In the genomic region with DNA sequence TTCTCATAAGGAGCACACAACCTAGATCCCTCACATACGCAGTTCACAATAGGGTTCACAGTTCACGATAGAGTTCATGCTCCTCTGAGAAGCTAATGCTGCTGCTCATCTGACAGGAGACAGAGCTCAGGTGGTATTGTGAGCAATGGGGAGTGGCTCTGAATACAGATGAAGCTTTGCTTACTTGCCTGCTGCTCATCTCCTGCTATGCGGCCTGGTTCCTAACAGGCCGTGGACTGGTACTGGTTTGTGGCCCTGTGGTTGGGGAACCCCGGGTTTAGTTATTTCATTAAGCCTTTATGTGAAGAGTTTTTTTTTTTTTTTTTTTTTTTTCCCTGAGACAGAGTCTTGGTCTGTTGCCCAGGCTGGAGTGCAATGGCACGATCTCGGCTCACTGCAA, we compare ENCODE assay signal across 12 cellular contexts. TPM values are rescaled to one million over a fixed set of nuclear protein-coding genes. Genes with fewer than 3 reads are reported as not detected.
DNase-seq lines count a peak whose midpoint lies in the region; ATAC-seq and TF ChIP-seq lines count a peak whose summit lies in the region.
"Had no signal": no experiment of that assay in that cellular context is flagged by ENCODE, and none has a peak within 500 bp of the region (broad histone marks: within the 10 kb centered on the region; RNA-seq: fewer than 3 reads in every experiment).

No MANE protein-coding gene starts in this region.

- no peak for TF ChIP-seq POLR2A in esophagus muscularis mucosa (IDR thresholded peaks at IDR 0.05; ENCODE audit: low read depth)

- no peaks in the 10 kb centered on the region for H3K9me3 Mint-ChIP-seq in activated naive CD8-positive, alpha-beta T cell treated with anti-CD3 and anti-CD28 coated beads for 36 hours
- H3K9me3 Mint-ChIP-seq in natural killer cell treated with Interleukin-12 subunit alpha and Interleukin-12 subunit beta and Interleukin-15 and Interleukin-18, amount 100 ng/mL, for 72 hours: no peaks in the 10 kb centered on the region

- H3K27me3 ChIP-seq in esophagus muscularis mucosa: no peaks in the 10 kb centered on the region

- no peaks in the 10 kb centered on the region for H3K9me3 ChIP-seq in esophagus muscularis mucosa

- no peak overlapping the region for H3K27ac Mint-ChIP-seq in activated naive CD8-positive, alpha-beta T cell treated with anti-CD3 and anti-CD28 coated beads for 36 hours
- peak overlapping the region in 1 of 2 donors; percentile 82 for H3K27ac Mint-ChIP-seq in natural killer cell treated with Interleukin-12 subunit alpha and Interleukin-12 subunit beta and Interleukin-15 and Interleukin-18, amount 100 ng/mL, for 72 hours

- TF ChIP-seq CTCF in esophagus muscularis mucosa (IDR thresholded peaks at IDR 0.05): no peak

- H3K4me3 Mint-ChIP-seq in activated naive CD8-positive, alpha-beta T cell treated with anti-CD3 and anti-CD28 coated beads for 36 hours: no peak overlapping the region
- no peak overlapping the region for H3K4me3 Mint-ChIP-seq in natural killer cell treated with Interleukin-12 subunit alpha and Interleukin-12 subunit beta and Interleukin-15 and Interleukin-18, amount 100 ng/mL, for 72 hours

- H3K4me1 Mint-ChIP-seq in activated naive CD8-positive, alpha-beta T cell treated with anti-CD3 and anti-CD28 coated beads for 36 hours: peaks cover 63% of the 10 kb centered on the region
- H3K4me1 Mint-ChIP-seq in natural killer cell treated with Interleukin-12 subunit alpha and Interleukin-12 subunit beta and Interleukin-15 and Interleukin-18, amount 100 ng/mL, for 72 hours (ENCODE audit: low read depth in 2 of 2): peaks cover 51 to 53% of the 10 kb centered on the region in 2 donors

- WGBS in esophagus muscularis mucosa: 84% methylated on average over 7 of the region's 7 CpGs

- no peaks in the 10 kb centered on the region for H3K27me3 Mint-ChIP-seq in activated naive CD8-positive, alpha-beta T cell treated with anti-CD3 and anti-CD28 coated beads for 36 hours
- no peaks in the 10 kb centered on the region for H3K27me3 Mint-ChIP-seq in natural killer cell treated with Interleukin-12 subunit alpha and Interleukin-12 subunit beta and Interleukin-15 and Interleukin-18, amount 100 ng/mL, for 72 hours

- no peaks in the 10 kb centered on the region for H3K36me3 ChIP-seq in esophagus muscularis mucosa

- peak; percentile 15 for DNase-seq in activated gamma-delta T cell treated with Interleukin-2 at 50 U/mL for 16 hours
- DNase-seq in activated gamma-delta T cell (lab: John Stamatoyannopoulos, UW): no peak
- DNase-seq in activated naive CD8-positive, alpha-beta T cell treated with anti-CD3 and anti-CD28 coated beads for 36 hours: peak; percentile 31
- peak; percentile 78 for DNase-seq in natural killer cell treated with Interleukin-12 subunit alpha and Interleukin-12 subunit beta and Interleukin-15 and Interleukin-18, amount 100 ng/mL, for 72 hours (ENCODE audit: low spot score)
- no peak for DNase-seq in hypothalamus (lab: John Stamatoyannopoulos, UW)
- DNase-seq in esophagus muscularis mucosa (ENCODE audit: extremely low spot score): no peak
- DNase-seq in NCI-H2081 treated with DMSO at 0.1 percent for 48 hours (lab: John Stamatoyannopoulos, UW): no peak
- DNase-seq: NCI-H187 treated with DMSO at 0.1 percent for 48 hours; nucleus accumbens; stimulated activated CD4-positive, alpha-beta T cell treated with anti-CD3 and anti-CD28 coated beads, Interleukin-4, amount 100 ng/mL, for 4 hours had no signal

- peaks cover 23 to 82% (median 76%) of the 10 kb centered on the region in 4 donors for H3K4me1 ChIP-seq in esophagus muscularis mucosa

- H3K27ac ChIP-seq in esophagus muscularis mucosa (replicated peaks in 1 of 4): no peak overlapping the region

- TF ChIP-seq EP300 in esophagus muscularis mucosa (IDR thresholded peaks at IDR 0.05): no peak

- ATAC-seq in GM18909 (IDR thresholded peaks at IDR 0.05; ENCODE audit: poor library complexity, unreplicated experiment): peak; percentile 51
- peak in 1 of 2 donors; percentile 92 for ATAC-seq in natural killer cell treated with Interleukin-12 subunit alpha and Interleukin-12 subunit beta and Interleukin-15 and Interleukin-18, amount 100 ng/mL, for 72 hours
- ATAC-seq: sciatic nerve had no signal

- H3K4me3 ChIP-seq in esophagus muscularis mucosa: no peak overlapping the region

- intact Hi-C loops in esophagus muscularis mucosa (cut with DNase I): no loop called here

- peaks cover 2% of the 10 kb centered on the region for H3K36me3 Mint-ChIP-seq in activated naive CD8-positive, alpha-beta T cell treated with anti-CD3 and anti-CD28 coated beads for 36 hours
- H3K36me3 Mint-ChIP-seq in natural killer cell treated with Interleukin-12 subunit alpha and Interleukin-12 subunit beta and Interleukin-15 and Interleukin-18, amount 100 ng/mL, for 72 hours: no peaks in the 10 kb centered on the region

RNA-seq across cellular contexts. Expression of a gene that starts 19.4 kb away (rescaled TPM):
- total RNA-seq in activated naive CD8-positive, alpha-beta T cell treated with anti-CD3 and anti-CD28 coated beads for 36 hours: 10 to 100 TPM; 20.4 to 22.6 TPM
- total RNA-seq in natural killer cell treated with Interleukin-12 subunit alpha and Interleukin-12 subunit beta and Interleukin-15 and Interleukin-18, amount 100 ng/mL, for 72 hours: 10 to 100 TPM; 26.3 to 32.1 TPM
- 100 to 1,000 TPM in 2 of 4 donors, 10 to 100 TPM in 2; 83.1 to 105 (median 102) TPM for total RNA-seq in esophagus muscularis mucosa

Comparison
In these comparisons a context has a peak if more than half of its experiments do, and no peak if none do; other contexts are left out.
1. DNase-seq: peak in activated gamma-delta T cell treated with Interleukin-2 at 50 U/mL for 16 hours (single experiment), activated naive CD8-positive, alpha-beta T cell treated with anti-CD3 and anti-CD28 coated beads for 36 hours (single experiment) and natural killer cell treated with Interleukin-12 subunit alpha and Interleukin-12 subunit beta and Interleukin-15 and Interleukin-18, amount 100 ng/mL, for 72 hours (single experiment); none in activated gamma-delta T cell (single experiment), hypothalamus (0 of 51), esophagus muscularis mucosa (single experiment) and NCI-H2081 treated with DMSO at 0.1 percent for 48 hours (single experiment).